In the genomic region with DNA sequence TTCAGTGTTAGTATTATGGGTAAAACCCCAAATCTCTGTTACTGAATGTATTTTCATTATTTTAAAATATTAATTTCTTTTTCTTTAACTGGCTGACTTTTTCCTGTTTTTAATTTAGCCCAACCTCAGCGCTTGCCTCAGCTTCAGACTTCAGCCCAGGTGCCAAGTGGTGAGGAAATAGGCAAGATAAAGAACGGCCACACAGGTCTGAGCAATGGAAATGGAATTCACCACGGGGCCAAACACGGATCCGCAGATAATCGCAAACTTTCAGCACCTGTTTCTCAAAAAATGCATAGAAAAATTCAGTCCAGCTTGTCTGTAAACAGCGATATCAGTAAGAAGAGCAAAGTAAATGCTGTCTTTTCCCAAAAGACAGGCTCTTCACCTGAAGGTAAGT, we compare ENCODE assay signal across 12 cellular contexts. TPM values are rescaled to one million over a fixed set of nuclear protein-coding genes. Genes with fewer than 3 reads are reported as not detected.
DNase-seq lines count a peak whose midpoint lies in the region; ATAC-seq and TF ChIP-seq lines count a peak whose summit lies in the region.
"Had no signal": no experiment of that assay in that cellular context is flagged by ENCODE, and none has a peak within 500 bp of the region (broad histone marks: within the 10 kb centered on the region; RNA-seq: fewer than 3 reads in every experiment).

No MANE protein-coding gene starts in this region.

- no peak for TF ChIP-seq CTCF in lung (IDR thresholded peaks at IDR 0.05; ENCODE audit: control extremely low read depth, extremely low read depth)
- TF ChIP-seq CTCF in vagina (IDR thresholded peaks at IDR 0.05), result no peak

- TF ChIP-seq POLR2A in vagina (IDR thresholded peaks at IDR 0.05), result no peak

- H3K9me3 ChIP-seq in lung (ENCODE audit: control insufficient read depth in 2 of 2, insufficient read depth in 1 of 2, low read length in 1 of 2) (no peaks in the 10 kb centered on the region), vagina (no peaks in the 10 kb centered on the region)
- H3K9me3 ChIP-seq: prostate gland had no signal

- H3K27me3 ChIP-seq in lung (ENCODE audit: control insufficient read depth, insufficient read depth), result no peaks in the 10 kb centered on the region
- no peaks in the 10 kb centered on the region for H3K27me3 ChIP-seq in vagina

- H3K27ac ChIP-seq in lung (ENCODE audit: low read depth in 1 of 2, low read length in 1 of 2) (peak overlapping the region in 1 of 2 donors; percentile 50), vagina (no peak overlapping the region)
- H3K27ac ChIP-seq: prostate gland had no signal

- H3K4me1 ChIP-seq in lung (ENCODE audit: control insufficient read depth in 2 of 2, insufficient read depth in 2 of 2, low read length in 2 of 2) (peaks cover 2 to 5% of the 10 kb centered on the region in 2 donors), vagina (no peaks in the 10 kb centered on the region)
- H3K4me1 ChIP-seq: prostate gland had no signal

- intact Hi-C loops in vagina (cut with DNase I), result no loop called here

- peak; percentile 93 for DNase-seq in ACHN
- DNase-seq in HPDE6-E6E7 (ENCODE audit: extremely low spot score), result peak; percentile 31
- peak; percentile 76 for DNase-seq in dermis blood vessel endothelial cell
- DNase-seq in lung (ENCODE audit: low spot score), result peak; percentile 44
- DNase-seq in midbrain (lab: John Stamatoyannopoulos, UW), result no peak
- no peak for DNase-seq in NCI-H2196 (lab: John Stamatoyannopoulos, UW; ENCODE audit: unreplicated experiment)
- DNase-seq in vagina (ENCODE audit: extremely low spot score in 2 of 2), result no peak
- DNase-seq: AML-193; NCI-H1105; NK-92 treated with Interleukin-12 subunit alpha and Interleukin-12 subunit beta, amount 100 ng/mL, for 24 hours had no signal

- peaks cover 0 to 3% of the 10 kb centered on the region in 2 donors for H3K36me3 ChIP-seq in lung (ENCODE audit: control insufficient read depth in 2 of 2, insufficient read depth in 2 of 2, low read length in 2 of 2)
- H3K36me3 ChIP-seq in vagina, result no peaks in the 10 kb centered on the region
- H3K36me3 ChIP-seq: prostate gland had no signal

- in situ Hi-C loops in ACHN (cut with HindIII; ENCODE audit: low pct_ligation_motif_present, low pct_unique_long_range_greater_than_20kb, low sequenced_read_pairs), result no loop called here

- peak; percentile 81 for ATAC-seq in lung (ENCODE audit: insufficient read depth, low FRiP score)
- no peak for ATAC-seq in GM19467 (IDR thresholded peaks at IDR 0.05; ENCODE audit: unreplicated experiment)

- no peak overlapping the region for H3K4me3 ChIP-seq in lung
- no peak overlapping the region for H3K4me3 ChIP-seq in vagina
- H3K4me3 ChIP-seq: prostate gland had no signal

- WGBS in lung, 2 donors, result 26 to 28% methylated on average over 7 of the region's 7 CpGs

RNA-seq across cellular contexts. Expression of gene MDFIC, which starts 57.5 kb away (rescaled TPM):
- 69.1 and 78.2 TPM in 2 replicates for total RNA-seq in dermis blood vessel endothelial cell
- total RNA-seq in lung, result 10 to 100 TPM; 37.3 to 55.5 TPM
- polyA plus RNA-seq in lung, result 10 to 100 TPM; 13.3 to 13.7 TPM
- total RNA-seq in vagina, result 27.7 TPM

Comparison
In these comparisons a context has a peak if more than half of its experiments do, and no peak if none do; other contexts are left out.
1. DNase-seq: peak in ACHN (single experiment), HPDE6-E6E7 (single experiment), dermis blood vessel endothelial cell (single experiment) and lung (single experiment); none in midbrain (single experiment), NCI-H2196 (single experiment) and vagina (0 of 2).